Comparison of ENCODE assay signal across 7 cellular contexts in genomic region chr18:23623040-23623439, GRCh38. TPM values are rescaled to one million over a fixed set of nuclear protein-coding genes. Genes with fewer than 3 reads are reported as not detected.
"Had no signal": no experiment of that assay in that cellular context is flagged by ENCODE, and none has a peak within 500 bp of the region (broad histone marks: within the 10 kb centered on the region; RNA-seq: fewer than 3 reads in every experiment).

No MANE protein-coding gene starts in this region.

- DNase-seq: GM23248, GOT3, H7, HFFc6, IMR-90, KG1 had no signal

- ATAC-seq: K562 had no signal

RNA-seq across cellular contexts. Expression of gene ANKRD29, which starts 39.7 kb away (rescaled TPM):
- polyA plus RNA-seq: K562 had no signal
